20 cellular contexts compared by ENCODE assay signal in the genomic region with DNA sequence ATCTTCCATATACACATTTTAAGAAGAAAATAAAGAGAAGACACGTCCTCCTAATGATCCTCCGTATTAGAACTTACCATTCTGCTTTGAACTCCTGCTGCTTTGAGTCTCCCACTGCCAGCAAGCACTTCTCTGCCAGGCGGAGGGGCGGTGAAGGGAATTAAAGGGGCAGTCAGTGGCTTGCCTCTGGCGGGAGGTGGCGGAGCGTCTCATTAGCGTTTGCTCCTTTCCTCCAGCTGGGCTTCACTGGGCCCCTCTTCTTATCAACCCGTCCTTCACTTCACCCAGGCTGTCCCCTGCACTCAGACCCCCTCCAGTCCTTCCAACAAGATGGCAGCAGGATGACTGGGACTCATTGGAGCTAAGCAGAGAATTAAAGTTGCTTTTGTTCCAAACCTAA.
DNase-seq lines count a peak whose midpoint lies in the region; ATAC-seq and TF ChIP-seq lines count a peak whose summit lies in the region.
"Had no signal": no experiment of that assay in that cellular context is flagged by ENCODE, and none has a peak within 500 bp of the region (broad histone marks: within the 10 kb centered on the region; RNA-seq: fewer than 3 reads in every experiment).

No MANE protein-coding gene starts in this region.

- H3K27ac Mint-ChIP-seq in neural progenitor cell, result no peak overlapping the region
- H3K27ac Mint-ChIP-seq: CD8-positive, alpha-beta memory T cell had no signal

- ATAC-seq in GM18505 (IDR thresholded peaks at IDR 0.05; ENCODE audit: unreplicated experiment), result no peak

- DNase-seq in cardiac muscle cell (ENCODE audit: low read depth in 1 of 2, low spot score in 1 of 2), result peak in 1 of 2 donors; percentile 38
- no peak for DNase-seq in right atrium auricular region (ENCODE audit: low spot score)
- DNase-seq in coronary artery (ENCODE audit: low spot score), result peak; percentile 19
- peak; percentile 42 for DNase-seq in neural progenitor cell (ENCODE audit: low spot score)
- DNase-seq in activated effector memory CD4-positive, alpha-beta T cell treated with Interleukin-2 at 50 U/mL for 16 hours, result no peak
- DNase-seq in stimulated activated CD4-positive, alpha-beta T cell treated with anti-CD3 and anti-CD28 coated beads, Interleukin-1b, Interleukin-23, amount 100 ng/mL, for 48 hours, result no peak
- DNase-seq in COLO668 (lab: John Stamatoyannopoulos, UW; ENCODE audit: unreplicated experiment), result no peak
- DNase-seq: AML-193; CD8-positive, alpha-beta memory T cell; DMS53; GDM1; IMR-90; NCI-H1105 treated with DMSO at 0.1 percent for 48 hours; NCI-H187 treated with DMSO at 0.1 percent for 48 hours; NCI-H524 treated with DMSO at 0.1 percent for 48 hours; OCI-M1 had no signal

- no peaks in the 10 kb centered on the region for H4K20me1 ChIP-seq in neural progenitor cell (ENCODE audit: low read depth)

- H2AFZ ChIP-seq in neural progenitor cell (replicated peaks), result no peak overlapping the region

- H3K9me3 ChIP-seq in cardiac muscle cell (ENCODE audit: low read depth), result no peaks in the 10 kb centered on the region
- H3K9me3 ChIP-seq in right atrium auricular region, result no peaks in the 10 kb centered on the region
- no peaks in the 10 kb centered on the region for H3K9me3 ChIP-seq in neural progenitor cell (ENCODE audit: low read depth)
- H3K9me3 ChIP-seq: SJCRH30 had no signal

- TF ChIP-seq POLR2A in GM18505 (IDR thresholded peaks at IDR 0.05; ENCODE audit: borderline replicate concordance, extremely low read depth, insufficient read depth, insufficient read length), result no peak

- H3K79me2 ChIP-seq in neural progenitor cell (ENCODE audit: low read depth), result no peaks in the 10 kb centered on the region

- no peaks in the 10 kb centered on the region for H3K36me3 ChIP-seq in cardiac muscle cell
- H3K36me3 ChIP-seq in right atrium auricular region, result no peaks in the 10 kb centered on the region
- H3K36me3 ChIP-seq in neural progenitor cell, result no peaks in the 10 kb centered on the region
- H3K36me3 ChIP-seq: SJCRH30 had no signal

- H3K9ac ChIP-seq in neural progenitor cell, result no peak overlapping the region
- H3K9ac ChIP-seq: KMS-11 had no signal

- no peaks in the 10 kb centered on the region for H3K27me3 Mint-ChIP-seq in neural progenitor cell (ENCODE audit: insufficient read depth, low read depth)

- no peak overlapping the region for H3K4me3 Mint-ChIP-seq in neural progenitor cell
- H3K4me3 Mint-ChIP-seq: CD8-positive, alpha-beta memory T cell had no signal

- H3K36me3 Mint-ChIP-seq in neural progenitor cell, result no peaks in the 10 kb centered on the region
- H3K36me3 Mint-ChIP-seq: CD8-positive, alpha-beta memory T cell had no signal

- H3K27ac ChIP-seq in cardiac muscle cell (peak overlapping the region; percentile 45), right atrium auricular region (no peak overlapping the region), coronary artery (no peak overlapping the region), neural progenitor cell (no peak overlapping the region)
- H3K27ac ChIP-seq: C4-2B, KMS-11, SJCRH30 had no signal

- H3K4me3 ChIP-seq in cardiac muscle cell (no peak overlapping the region), right atrium auricular region (no peak overlapping the region), coronary artery (no peak overlapping the region), neural progenitor cell (no peak overlapping the region)
- H3K4me3 ChIP-seq: SJCRH30 had no signal

- H3K4me2 ChIP-seq in neural progenitor cell, result no peak overlapping the region
- H3K4me2 ChIP-seq: KMS-11 had no signal

- H3K4me1 Mint-ChIP-seq in neural progenitor cell, result peaks cover 59% of the 10 kb centered on the region
- H3K4me1 Mint-ChIP-seq: CD8-positive, alpha-beta memory T cell had no signal

- H3K4me1 ChIP-seq in cardiac muscle cell (ENCODE audit: low read depth) (peaks cover 25% of the 10 kb centered on the region), right atrium auricular region (no peaks in the 10 kb centered on the region), neural progenitor cell (peaks cover 8% of the 10 kb centered on the region)

- no peak for TF ChIP-seq CTCF in cardiac muscle cell (IDR thresholded peaks at IDR 0.05; ENCODE audit: low read depth, low read length)
- no peak for TF ChIP-seq CTCF in right atrium auricular region (IDR thresholded peaks at IDR 0.05)
- no peak for TF ChIP-seq CTCF in coronary artery (IDR thresholded peaks at IDR 0.05)
- TF ChIP-seq CTCF in neural progenitor cell (IDR thresholded peaks at IDR 0.05), result no peak

- H3K27me3 ChIP-seq in cardiac muscle cell (no peaks in the 10 kb centered on the region), right atrium auricular region (no peaks in the 10 kb centered on the region), neural progenitor cell (no peaks in the 10 kb centered on the region)
- H3K27me3 ChIP-seq: SJCRH30 had no signal

- peaks cover 9% of the 10 kb centered on the region for H3F3A ChIP-seq in neural progenitor cell (ENCODE audit: low read depth)

- H3K9me3 Mint-ChIP-seq in neural progenitor cell, result no peaks in the 10 kb centered on the region

Comparison
In these comparisons a context has a peak if more than half of its experiments do, and no peak if none do; other contexts are left out.
1. DNase-seq: peak in coronary artery (single experiment) and neural progenitor cell (single experiment); none in right atrium auricular region (single experiment), activated effector memory CD4-positive, alpha-beta T cell treated with Interleukin-2 at 50 U/mL for 16 hours (single experiment), stimulated activated CD4-positive, alpha-beta T cell treated with anti-CD3 and anti-CD28 coated beads, Interleukin-1b, Interleukin-23, amount 100 ng/mL, for 48 hours (single experiment) and COLO668 (single experiment).